ENCODE assay signal across 9 cellular contexts in the genomic region with DNA sequence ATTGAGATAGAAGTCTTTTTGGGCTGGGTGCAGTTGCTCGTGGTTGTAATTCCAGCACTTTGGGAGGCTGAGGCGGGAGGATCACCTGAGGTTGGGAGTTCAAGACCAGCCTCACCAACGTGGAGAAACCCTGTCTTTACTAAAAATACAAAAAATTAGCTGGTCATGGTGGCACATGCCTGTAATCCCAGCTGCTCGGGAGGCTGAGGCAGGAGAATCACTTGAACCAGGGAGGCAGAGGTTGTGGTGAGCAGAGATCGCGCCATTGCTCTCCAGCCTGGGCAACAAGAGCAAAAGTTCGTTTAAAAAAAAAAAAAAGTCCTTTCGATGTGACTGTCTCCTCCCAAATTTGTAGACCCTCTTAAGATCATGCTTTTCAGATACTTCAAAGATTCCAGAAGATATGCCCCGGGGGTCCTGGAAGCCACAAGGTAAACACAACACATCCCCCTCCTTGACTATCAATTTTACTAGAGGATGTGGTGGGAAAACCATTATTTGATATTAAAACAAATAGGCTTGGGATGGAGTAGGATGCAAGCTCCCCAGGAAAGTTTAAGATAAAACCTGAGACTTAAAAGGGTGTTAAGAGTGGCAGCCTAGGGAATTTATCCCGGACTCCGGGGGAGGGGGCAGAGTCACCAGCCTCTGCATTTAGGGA. TPM values are rescaled to one million over a fixed set of nuclear protein-coding genes. Genes with fewer than 3 reads are reported as not detected.
DNase-seq lines count a peak whose midpoint lies in the region; TF ChIP-seq lines count a peak whose summit lies in the region.
"Not testable (repeated sequence)": the region's sequence is repeated elsewhere in the genome, so short reads cannot be mapped to it uniquely, and the experiment has no call there.
"Had no signal": no experiment of that assay in that cellular context is flagged by ENCODE, and none has a peak within 500 bp of the region (broad histone marks: within the 10 kb centered on the region; RNA-seq: fewer than 3 reads in every experiment).

No MANE protein-coding gene starts in this region.

- H3K4me2 ChIP-seq in PC-9 = peak overlapping the region; percentile 73

- not testable (repeated sequence) for TF ChIP-seq POLR2A in sigmoid colon (IDR thresholded peaks at IDR 0.05); transverse colon (IDR thresholded peaks at IDR 0.05)

- not testable (repeated sequence) for H3K9me3 ChIP-seq in PC-9 (ENCODE audit: insufficient read depth, low read depth); iPS-15b (ENCODE audit: control insufficient read depth, insufficient read depth, low read length); muscle layer of duodenum (ENCODE audit: control insufficient read depth in 1 of 2, low read length in 2 of 2); sigmoid colon; transverse colon

- peak overlapping the region; percentile 20 for H3K27ac ChIP-seq in PC-9
- H3K27ac ChIP-seq in muscle layer of duodenum (ENCODE audit: low read length) = peak overlapping the region; percentile 53
- H3K27ac ChIP-seq in sigmoid colon = peak overlapping the region; percentile 82 to 86 (median 84)
- H3K27ac ChIP-seq in transverse colon = peak overlapping the region; percentile 90 to 95 (median 92)

- not testable (repeated sequence) for TF ChIP-seq CTCF in BJ (IDR thresholded peaks at IDR 0.05; ENCODE audit: insufficient read depth, low read depth, low read length); PC-9 (conservative IDR thresholded peaks at IDR 0.05); astrocyte of the cerebellum (IDR thresholded peaks at IDR 0.05; ENCODE audit: low read depth, low read length, missing control alignments); epithelial cell of proximal tubule (conservative IDR thresholded peaks at IDR 0.05; ENCODE audit: low read depth, low read length); sigmoid colon (IDR thresholded peaks at IDR 0.05)
- TF ChIP-seq CTCF in transverse colon (IDR thresholded peaks at IDR 0.05) = peak in 1 of 5 experiments; percentile 5

- H3K4me1 ChIP-seq in PC-9 (replicated peaks; ENCODE audit: insufficient read depth) (peaks cover 40% of the 10 kb centered on the region), iPS-15b (ENCODE audit: control insufficient read depth, insufficient read depth, low read length) (peaks cover 27% of the 10 kb centered on the region), muscle layer of duodenum (ENCODE audit: control insufficient read depth in 1 of 2, insufficient read depth in 2 of 2, low read length in 2 of 2) (peaks cover 0 to 17% of the 10 kb centered on the region in 2 donors), sigmoid colon (peaks cover 0 to 27% (median 21%) of the 10 kb centered on the region in 4 donors), transverse colon (peaks cover 26 to 45% (median 35%) of the 10 kb centered on the region in 4 donors)

- not testable (repeated sequence) for H3K9me2 ChIP-seq in PC-9 (ENCODE audit: insufficient read depth)

- H3K36me3 ChIP-seq in BJ (ENCODE audit: control insufficient read depth, insufficient read depth, low read length); PC-9 (ENCODE audit: low read depth); iPS-15b (ENCODE audit: control insufficient read depth, insufficient read depth, low read length); muscle layer of duodenum (ENCODE audit: control insufficient read depth in 1 of 2, insufficient read depth in 2 of 2, low read length in 2 of 2); sigmoid colon; transverse colon: not testable (repeated sequence)

- not testable (repeated sequence) for H4K20me1 ChIP-seq in PC-9 (ENCODE audit: insufficient read depth)

- CTCF ChIA-PET in BJ (lab: Yijun Ruan, JAX) = interaction anchor here (0.5 to 3.2 kb wide), 12 partner anchors 11 to 77 kb away, joined by 3 to 18 read pairs (median 4); partner anchors contain the start of genes MIEN1, PGAP3 and PNMT
- CTCF ChIA-PET in PC-9 (lab: Charles Lee) = interaction anchor here (0.6 kb wide), 3 partner anchors 33 to 66 kb away, joined by 3 to 9 read pairs (median 4); no protein-coding TSS in a partner anchor

- H3K4me3 ChIP-seq in BJ (ENCODE audit: low read depth, low read length) (peak overlapping the region; percentile 84), PC-9 (peak overlapping the region; percentile 71), astrocyte of the cerebellum (ENCODE audit: low read depth, low read length) (peak overlapping the region; percentile 85), epithelial cell of proximal tubule (ENCODE audit: low read depth, low read length) (peak overlapping the region; percentile 92), iPS-15b (ENCODE audit: low read depth, low read length) (peak overlapping the region; percentile 90), muscle layer of duodenum (ENCODE audit: low read depth in 1 of 2, low read length in 2 of 2) (peak overlapping the region; percentile 54 to 83), sigmoid colon (peak overlapping the region; percentile 59 to 93 (median 84)), transverse colon (peak overlapping the region; percentile 67 to 85 (median 67))

- TSS peak; percentile 69 for BruUV-seq in PC-9 (replicated peaks; lab: Mats Ljungman, UMichigan)

- H3K79me2 ChIP-seq in PC-9 (ENCODE audit: low read depth) = peaks cover 47% of the 10 kb centered on the region

- H3K9ac ChIP-seq in iPS-15b (ENCODE audit: low read depth, low read length) = peak overlapping the region; percentile 81

- intact Hi-C loops in PC-9 (cut with micrococcal nuclease; ENCODE audit: unreplicated experiment); sigmoid colon (cut with DNase I); transverse colon (cut with DNase I; ENCODE audit: low total_unique reads): not testable (repeated sequence)

- in situ Hi-C loops in astrocyte of the cerebellum (cut with HindIII; ENCODE audit: low sequenced_read_pairs); transverse colon (cut with MboI; ENCODE audit: low pct_ligation_motif_present in 1 of 4, low pct_unique_long_range_greater_than_20kb in 1 of 4, low sequenced_read_pairs in 3 of 4): not testable (repeated sequence)

- POLR2A ChIA-PET in BJ (lab: Charles Lee) (interaction anchor here (1.7 kb wide), 1 partner anchor 11 kb away, joined by 16 read pairs; the partner anchor contains the start of gene PGAP3), PC-9 (lab: Charles Lee; ENCODE audit: unreplicated experiment) (interaction anchor here (0.5 to 1.0 kb wide), 7 partner anchors 8 to 1989 kb away, joined by 3 to 7 read pairs (median 4); partner anchors contain the start of genes MIEN1 and PGAP3)

- not testable (repeated sequence) for H3K27me3 ChIP-seq in BJ (ENCODE audit: control insufficient read depth, insufficient read depth, low read length); PC-9 (ENCODE audit: insufficient read depth, low read depth); iPS-15b (ENCODE audit: control insufficient read depth, insufficient read depth, low read length); muscle layer of duodenum (ENCODE audit: low read depth, low read length); sigmoid colon; transverse colon

- WGBS in sigmoid colon, 2 donors = 39 to 55% methylated on average over 11 of the region's 11 CpGs
- 47 to 59% methylated on average over 4 to 11 of the region's 11 CpGs for WGBS in transverse colon (ENCODE audit: low coverage in 1 of 2), 2 donors

- not testable (repeated sequence) for DNase-seq in BJ (ENCODE audit: low read depth); PC-9; astrocyte of the cerebellum (ENCODE audit: low read depth); epithelial cell of proximal tubule (ENCODE audit: low read depth); sigmoid colon; transverse colon

- peak overlapping the region; percentile 80; the same call in 1 of the 2 replicates for H2AFZ ChIP-seq in PC-9

- peaks cover 35% of the 10 kb centered on the region for H3F3A ChIP-seq in PC-9 (ENCODE audit: insufficient read depth, low read depth)

- TF ChIP-seq EP300 in sigmoid colon (IDR thresholded peaks at IDR 0.05); transverse colon (IDR thresholded peaks at IDR 0.05; ENCODE audit: low read depth): not testable (repeated sequence)

RNA-seq across cellular contexts. Expression of gene ERBB2, which starts 0.6 kb away (rescaled TPM):
- polyA plus RNA-seq in BJ (2011; rRNA removed) (22.8 and 35.4 TPM in 2 replicates), sigmoid colon (10 to 100 TPM; 11.8 to 58.9 (median 21.0) TPM)
- 59.3 and 76.4 TPM in 2 replicates for polyA minus RNA-seq in BJ (2011; rRNA and poly(A)+ RNA removed)
- total RNA-seq in PC-9 (2021) (87.2 and 90.6 TPM in 2 replicates), epithelial cell of proximal tubule (29.4 and 53.3 TPM in 2 replicates), sigmoid colon (10 to 100 TPM; 16.9 to 26.3 (median 22.5) TPM), transverse colon (100 to 1,000 TPM; 175 to 439 (median 234) TPM)

RNA-seq across cellular contexts. Expression of gene PGAP3, which starts 11.4 kb away (rescaled TPM):
- polyA plus RNA-seq in BJ (2011; rRNA removed) (11.4 and 20.3 TPM in 2 replicates), sigmoid colon (10 to 100 TPM in 1 of 3 donors, 1 to 10 TPM in 2; 7.2 to 29.6 (median 8.4) TPM)
- polyA minus RNA-seq in BJ (2011; rRNA and poly(A)+ RNA removed) = 10.5 and 15.8 TPM in 2 replicates
- total RNA-seq in PC-9 (2021) (15.0 and 16.2 TPM in 2 replicates), epithelial cell of proximal tubule (6.1 and 11.2 TPM in 2 replicates), sigmoid colon (10 to 100 TPM in 1 of 4 donors, 1 to 10 TPM in 3; 6.9 to 12.1 (median 8.2) TPM), transverse colon (10 to 100 TPM; 19.9 to 82.6 (median 46.2) TPM)

RNA-seq across cellular contexts. Expression of gene PNMT, which starts 31.0 kb away (rescaled TPM):
- polyA plus RNA-seq in BJ (2011; rRNA removed) (not detected in 2 replicates), sigmoid colon (1 to 10 TPM; 1.2 to 2.4 (median 1.8) TPM)
- not detected in 2 replicates for polyA minus RNA-seq in BJ (2011; rRNA and poly(A)+ RNA removed)
- total RNA-seq in PC-9 (2021) (0.75 and 1.1 TPM in 2 replicates), epithelial cell of proximal tubule (not detected in 2 replicates), sigmoid colon (1 to 10 TPM; 2.8 to 5.4 (median 5.1) TPM), transverse colon (10 to 100 TPM in 1 of 4 donors, 1 to 10 TPM in 2, under 1 TPM in 1; 0.80 to 48.3 (median 1.3) TPM)
- total RNA-seq: activated CD8-positive, alpha-beta T cell treated with anti-CD3 and anti-CD28 coated beads, Interleukin-2, amount 10 ng/mL, durations not matched to agents 7 days and 5 days had no signal

RNA-seq across cellular contexts. Expression of gene MIEN1, which starts 31.0 kb away (rescaled TPM):
- polyA plus RNA-seq in BJ (2011; rRNA removed) = 61.4 and 78.9 TPM in 2 replicates
- 16.9 and 28.9 TPM in 2 replicates for polyA minus RNA-seq in BJ (2011; rRNA and poly(A)+ RNA removed)
- 49.2 and 50.8 TPM in 2 replicates for total RNA-seq in PC-9 (2021)
- 64.0 and 95.7 TPM in 2 replicates for total RNA-seq in epithelial cell of proximal tubule
- 10 to 100 TPM; 52.4 to 65.5 (median 54.8) TPM for total RNA-seq in sigmoid colon
- polyA plus RNA-seq in sigmoid colon = 100 to 1,000 TPM in 2 of 3 donors, 10 to 100 TPM in 1; 86.3 to 226 (median 195) TPM
- total RNA-seq in transverse colon = 100 to 1,000 TPM in 3 of 4 donors, 10 to 100 TPM in 1; 99.3 to 215 (median 109) TPM

RNA-seq across cellular contexts. Expression of gene TCAP, which starts 34.1 kb away (rescaled TPM):
- polyA plus RNA-seq in BJ (2011; rRNA removed) (0.16 and 0.22 TPM in 2 replicates), sigmoid colon (1 to 10 TPM; 1.4 to 3.5 (median 3.0) TPM)
- polyA minus RNA-seq in BJ (2011; rRNA and poly(A)+ RNA removed) = 0.41 and 0.62 TPM in 2 replicates
- total RNA-seq in PC-9 (2021) (1.2 and 1.6 TPM in 2 replicates), epithelial cell of proximal tubule (0.07 TPM in 1 of 2 replicates, not detected in the other), sigmoid colon (under 1 TPM in 3 of 4 donors, not detected in 1; 0.49 to 0.71 (median 0.68) TPM), transverse colon (1 to 10 TPM in 1 of 4 donors, under 1 TPM in 1, not detected in 2; 0.64 to 1.9 TPM)

Comparison
In these comparisons a context has a peak if more than half of its experiments do, and no peak if none do; other contexts are left out.
1. H3K27ac ChIP-seq: peak in every context shown above with its lines; median percentile 92 in transverse colon; 84 in sigmoid colon; 53 in muscle layer of duodenum; 20 in PC-9.